In the genomic region with DNA sequence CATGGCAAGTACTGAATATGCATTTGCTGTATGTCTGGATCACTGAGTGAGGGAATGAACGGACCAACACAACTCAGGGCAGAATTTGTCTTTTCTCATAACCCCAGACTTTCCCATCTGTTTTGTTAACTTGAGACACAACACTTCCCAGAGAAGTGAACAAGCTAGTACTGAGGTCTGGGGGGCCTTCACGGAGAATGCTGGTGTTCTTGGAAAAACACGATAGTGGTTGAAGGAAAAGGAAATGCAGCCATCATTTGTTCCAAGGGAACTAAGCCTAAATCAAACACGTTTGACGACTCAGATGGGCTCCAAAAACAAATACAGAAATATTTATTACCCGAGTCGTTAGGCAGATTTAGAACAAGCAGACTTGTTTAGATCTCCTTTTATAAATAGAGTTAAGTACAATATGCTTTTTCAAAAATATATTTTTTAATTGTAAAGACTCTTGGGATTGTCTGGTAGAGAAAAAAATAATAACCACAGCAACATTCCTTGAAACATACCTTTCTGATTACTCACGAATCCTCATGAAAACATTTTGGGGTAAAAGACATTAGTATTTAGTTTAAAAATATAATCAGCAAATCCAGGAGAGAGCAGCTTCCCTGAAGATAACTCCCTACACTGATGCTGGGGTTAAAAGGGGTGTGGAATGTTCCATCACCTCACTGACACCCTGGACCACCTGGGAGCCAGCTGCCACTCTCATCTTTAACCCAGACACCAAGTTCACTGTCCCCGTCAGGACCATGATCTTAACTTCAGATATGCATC, we compare ENCODE assay signal across 12 cellular contexts.
DNase-seq lines count a peak whose midpoint lies in the region; ATAC-seq and TF ChIP-seq lines count a peak whose summit lies in the region.
"Had no signal": no experiment of that assay in that cellular context is flagged by ENCODE, and none has a peak within 500 bp of the region (broad histone marks: within the 10 kb centered on the region; RNA-seq: fewer than 3 reads in every experiment).

No MANE protein-coding gene starts in this region.

- DNase-seq in AG10803 (ENCODE audit: low read depth) = peak; percentile 73
- DNase-seq in HT1080 (ENCODE audit: low read depth) = peak; percentile 56
- peak; percentile 37 for DNase-seq in non-pigmented ciliary epithelial cell (ENCODE audit: low read depth)
- DNase-seq in coronary artery (ENCODE audit: low spot score) = no peak
- DNase-seq in activated naive CD4-positive, alpha-beta T cell treated with anti-CD3 and anti-CD28 coated beads, Interleukin-2, amount 50 U/mL, for 16 hours = no peak
- no peak for DNase-seq in GM20000 (ENCODE audit: low spot score)
- DNase-seq: Caco-2; KBM-7; stimulated activated naive B cell treated with anti-CD40 and anti-IgM and Interleukin-4, amounts not matched to agents 10 μg/mL and 1 μg/mL and 100 μg/mL, for 72 hours had no signal

- TF ChIP-seq CTCF in AG10803 (conservative IDR thresholded peaks at IDR 0.05; ENCODE audit: low read length) (no peak), coronary artery (IDR thresholded peaks at IDR 0.05) (no peak), GM20000 (IDR thresholded peaks at IDR 0.05; ENCODE audit: extremely low read depth, missing control alignments) (no peak)

- no peak for ATAC-seq in HG03039 (IDR thresholded peaks at IDR 0.05; ENCODE audit: unreplicated experiment)
- ATAC-seq: stimulated activated naive B cell treated with anti-CD40 and anti-IgM and Interleukin-4, amounts not matched to agents 10 μg/mL and 1 μg/mL and 100 μg/mL, for 72 hours had no signal

- no peak overlapping the region for H3K9ac ChIP-seq in duodenal mucosa (ENCODE audit: low read depth in 1 of 2, low read length in 2 of 2)

- no peaks in the 10 kb centered on the region for H3K9me3 ChIP-seq in duodenal mucosa (ENCODE audit: control insufficient read depth in 1 of 2, low read length in 2 of 2)
- H3K9me3 ChIP-seq: Caco-2 had no signal

- H3K4me3 ChIP-seq in AG10803 (ENCODE audit: low read length) (no peak overlapping the region), duodenal mucosa (ENCODE audit: low read depth in 1 of 2, low read length in 2 of 2) (no peak overlapping the region), coronary artery (no peak overlapping the region)
- H3K4me3 ChIP-seq: SK-N-MC had no signal

- no peaks in the 10 kb centered on the region for H3K36me3 ChIP-seq in duodenal mucosa (ENCODE audit: control insufficient read depth in 1 of 2, insufficient read depth in 2 of 2, low read length in 2 of 2)

- no peaks in the 10 kb centered on the region for H3K27me3 ChIP-seq in duodenal mucosa (ENCODE audit: control insufficient read depth in 1 of 2, insufficient read depth in 2 of 2, low read length in 2 of 2)

- H3K27ac ChIP-seq in duodenal mucosa (ENCODE audit: low read depth, low read length) (peak overlapping the region; percentile 5), coronary artery (peak overlapping the region in 1 of 2 donors; percentile 57)
- H3K27ac ChIP-seq: SK-N-MC had no signal

- H3K4me1 ChIP-seq in duodenal mucosa (ENCODE audit: control insufficient read depth in 1 of 2, insufficient read depth in 2 of 2, low read length in 2 of 2) = peaks cover 0 to 5% of the 10 kb centered on the region in 2 donors
- H3K4me1 ChIP-seq: Caco-2 had no signal

Comparison
In these comparisons a context has a peak if more than half of its experiments do, and no peak if none do; other contexts are left out.
1. DNase-seq: peak in AG10803 (single experiment), HT1080 (single experiment) and non-pigmented ciliary epithelial cell (single experiment); none in coronary artery (single experiment), activated naive CD4-positive, alpha-beta T cell treated with anti-CD3 and anti-CD28 coated beads, Interleukin-2, amount 50 U/mL, for 16 hours (single experiment) and GM20000 (single experiment).